27 cellular contexts compared by ENCODE assay signal in the genomic region with DNA sequence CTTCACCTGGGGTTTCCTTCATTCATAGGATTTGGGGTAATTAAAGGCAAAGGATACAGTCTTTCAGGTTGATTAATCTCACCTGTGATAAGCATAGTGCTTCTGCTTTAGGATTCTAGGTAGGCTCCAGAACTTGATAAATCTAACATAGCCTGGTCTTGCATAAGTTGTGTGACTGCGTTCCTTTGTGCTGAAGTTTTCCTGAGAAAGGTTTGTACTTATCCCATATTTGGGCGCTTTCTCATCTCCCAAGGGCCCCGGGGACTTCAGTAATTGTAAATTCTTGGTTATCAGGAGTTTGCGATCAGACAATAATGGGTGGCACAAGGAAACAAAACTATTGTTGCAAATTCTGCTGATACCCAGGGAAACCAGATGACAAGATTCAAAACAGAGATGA. TPM values are rescaled to one million over a fixed set of nuclear protein-coding genes. Genes with fewer than 3 reads are reported as not detected.
"Had no signal": no experiment of that assay in that cellular context is flagged by ENCODE, and none has a peak within 500 bp of the region (broad histone marks: within the 10 kb centered on the region; RNA-seq: fewer than 3 reads in every experiment).

No MANE protein-coding gene starts in this region.

- H3K27me3 ChIP-seq: gastroesophageal sphincter, heart right ventricle, neutrophil, pancreas, right atrium auricular region, stomach, testis, tibial artery, upper lobe of left lung had no signal

- H3K4me3 ChIP-seq: coronary artery, gastroesophageal sphincter, heart right ventricle, lung, mucosa of descending colon, pancreas, right atrium auricular region, stomach, testis, tibial artery, upper lobe of left lung had no signal

- H3K27ac ChIP-seq: coronary artery, gastroesophageal sphincter, heart right ventricle, neutrophil, pancreas, right atrium auricular region, testis, tibial artery, upper lobe of left lung had no signal

- H3K36me3 ChIP-seq: heart right ventricle, neutrophil, pancreas, right atrium auricular region, tibial artery, upper lobe of left lung had no signal

- DNase-seq: dermis blood vessel endothelial cell; effector memory CD4-positive, alpha-beta T cell; foreskin fibroblast; heart right ventricle; hypothalamus; immature natural killer cell; kidney; mesenchymal stem cell; mucosa of descending colon; naive B cell; pancreas; stimulated activated CD4-positive, alpha-beta T cell treated with anti-CD3 and anti-CD28 coated beads, Interleukin-2, amount 100 ng/mL, for 24 hours; stimulated activated CD4-positive, alpha-beta T cell treated with anti-CD3 and anti-CD28 coated beads, Interleukin-4, amount 100 ng/mL, for 24 hours; stimulated activated naive CD4-positive, alpha-beta T cell treated with Interleukin-2 at 50 U/mL for 16 hours; stomach; testis; tibial artery; upper lobe of left lung had no signal

- H3K4me1 ChIP-seq: right atrium auricular region, testis, tibial artery, upper lobe of left lung had no signal

- ATAC-seq: gastroesophageal sphincter; heart right ventricle; left lobe of liver; natural killer cell treated with Interleukin-12 subunit alpha and Interleukin-12 subunit beta and Interleukin-15 and Interleukin-18, amount 100 ng/mL, for 72 hours; pancreas; sciatic nerve; stimulated activated effector memory CD8-positive, alpha-beta T cell treated with anti-CD3 and anti-CD28 coated beads, Interleukin-12 subunit alpha, Interleukin-12 subunit beta, amount 100 ng/mL, for 72 hours had no signal

- H3K9me3 ChIP-seq: gastroesophageal sphincter, mucosa of descending colon, neutrophil, pancreas, right atrium auricular region, testis, tibial artery, upper lobe of left lung had no signal

RNA-seq across cellular contexts. Expression of a gene that starts 53.1 kb away (rescaled TPM):
- polyA plus RNA-seq: immature natural killer cell had no signal
